In genomic region chr19:33771308-33772101, GRCh38 we compare ENCODE assay signal across 8 cellular contexts. TPM values are rescaled to one million over a fixed set of nuclear protein-coding genes. Genes with fewer than 3 reads are reported as not detected.
DNase-seq lines count a peak whose midpoint lies in the region; ATAC-seq and TF ChIP-seq lines count a peak whose summit lies in the region.

No MANE protein-coding gene starts in this region.

- in situ Hi-C loops in G401 (cut with HindIII; ENCODE audit: low sequenced_read_pairs): no loop called here

- H3K4me1 ChIP-seq in thoracic aorta (ENCODE audit: control insufficient read depth in 1 of 2, low read depth in 2 of 2): no peaks in the 10 kb centered on the region

- no peaks in the 10 kb centered on the region for H3K9me2 ChIP-seq in neural cell (ENCODE audit: insufficient read depth, low read length)

- TF ChIP-seq EP300 in neural cell (conservative IDR thresholded peaks at IDR 0.05; ENCODE audit: poor library complexity, severe bottlenecking): no peak

- H3K36me3 ChIP-seq in neural cell (ENCODE audit: insufficient read depth, low read length) (no peaks in the 10 kb centered on the region), thoracic aorta (no peaks in the 10 kb centered on the region)

- H3K9me3 ChIP-seq in neural cell (ENCODE audit: low read length) (no peaks in the 10 kb centered on the region), thoracic aorta (no peaks in the 10 kb centered on the region)

- H3K27ac ChIP-seq in neural cell (ENCODE audit: low read length): no peak overlapping the region
- H3K27ac ChIP-seq in thoracic aorta: no peak overlapping the region

- no peaks in the 10 kb centered on the region for H3K36me3 Mint-ChIP-seq in activated T-cell treated with anti-CD3 and anti-CD28 coated beads, Interleukin-2, amount 50 U/mL, for 4 hours (ENCODE audit: insufficient read depth)

- H3K9me3 Mint-ChIP-seq in activated T-cell treated with anti-CD3 and anti-CD28 coated beads, Interleukin-2, amount 50 U/mL, for 4 hours: no peaks in the 10 kb centered on the region

- no peaks in the 10 kb centered on the region for H3K79me2 ChIP-seq in neural cell (replicated peaks; ENCODE audit: insufficient read depth, low read length)

- no peak overlapping the region for H3K4me3 ChIP-seq in neural cell (ENCODE audit: low read length)
- H3K4me3 ChIP-seq in thoracic aorta: no peak overlapping the region

- no peak overlapping the region for H3K9ac ChIP-seq in neural cell (ENCODE audit: low read length)

- peak; percentile 70 to 71 for ATAC-seq in activated T-cell treated with anti-CD3 and anti-CD28 coated beads, Interleukin-2, amount 50 U/mL, for 4 hours
- ATAC-seq in thoracic aorta (ENCODE audit: insufficient number of reproducible peaks, low FRiP score, low read depth) (no peak), GM19397 (IDR thresholded peaks at IDR 0.05; ENCODE audit: unreplicated experiment) (no peak)

- H3K4me1 Mint-ChIP-seq in activated T-cell treated with anti-CD3 and anti-CD28 coated beads, Interleukin-2, amount 50 U/mL, for 4 hours (ENCODE audit: low read depth): no peaks in the 10 kb centered on the region

- no peaks in the 10 kb centered on the region for H3F3A ChIP-seq in neural cell (ENCODE audit: insufficient read depth, low read length, poor library complexity, severe bottlenecking)

- TF ChIP-seq CTCF in neural cell (IDR thresholded peaks at IDR 0.05; ENCODE audit: poor library complexity, severe bottlenecking) (peak; percentile 98), thoracic aorta (IDR thresholded peaks at IDR 0.05) (peak; percentile 69)

- H2AFZ ChIP-seq in neural cell (ENCODE audit: low read depth, low read length): no peak overlapping the region

- no peak overlapping the region for H3K4me3 Mint-ChIP-seq in activated T-cell treated with anti-CD3 and anti-CD28 coated beads, Interleukin-2, amount 50 U/mL, for 4 hours

- peak; percentile 80 for DNase-seq in G401 (ENCODE audit: low spot score)
- DNase-seq in KG1 (lab: John Stamatoyannopoulos, UW): peak; percentile 53
- peak; percentile 49 for DNase-seq in OCI-M2 (lab: John Stamatoyannopoulos, UW; ENCODE audit: unreplicated experiment)
- peak; percentile 56 for DNase-seq in activated T-cell treated with anti-CD3 and anti-CD28 coated beads, Interleukin-2, amount 50 U/mL, for 4 hours
- peak; percentile 43 for DNase-seq in fibroblast of gingiva (ENCODE audit: low read depth)
- no peak for DNase-seq in thoracic aorta (ENCODE audit: low spot score)

- H3K4me2 ChIP-seq in neural cell (ENCODE audit: low read length): no peak overlapping the region

- no peaks in the 10 kb centered on the region for H4K20me1 ChIP-seq in neural cell (ENCODE audit: insufficient read depth)

- H3K27me3 Mint-ChIP-seq in activated T-cell treated with anti-CD3 and anti-CD28 coated beads, Interleukin-2, amount 50 U/mL, for 4 hours (ENCODE audit: low read depth): peaks cover 18% of the 10 kb centered on the region

- TF ChIP-seq RAD21 in neural cell (conservative IDR thresholded peaks at IDR 0.05): peak; percentile 99

- H3K27me3 ChIP-seq in neural cell (ENCODE audit: insufficient read depth, low read depth, low read length) (no peaks in the 10 kb centered on the region), thoracic aorta (replicated peaks; ENCODE audit: insufficient read depth) (no peaks in the 10 kb centered on the region)

TF ChIP-seq in neural cell, 6 proteins besides CTCF, POLR2A, EP300 and RAD21:
- TF ChIP-seq REST (IDR thresholded peaks at IDR 0.05; ENCODE audit: borderline replicate concordance) (no peak), POLR2AphosphoS5 (IDR thresholded peaks at IDR 0.05) (no peak), SMC3 (conservative IDR thresholded peaks at IDR 0.05; ENCODE audit: poor library complexity) (peak; percentile 99)

RNA-seq across cellular contexts. Expression of gene KCTD15, which starts 25.2 kb away (rescaled TPM):
- total RNA-seq in G401 (2014; rRNA removed; shearing (Covaris generic)): 61.4 and 98.4 TPM in 2 replicates
- total RNA-seq in activated T-cell treated with anti-CD3 and anti-CD28 coated beads, Interleukin-2, amount 50 U/mL, for 4 hours: 10 to 100 TPM in 2 of 3 donors, 1 to 10 TPM in 1; 8.0 to 19.8 (median 11.8) TPM
- polyA plus RNA-seq in neural cell: 67.9 and 93.6 TPM in 2 replicates
- 64.8 and 80.3 TPM in 2 replicates for polyA minus RNA-seq in neural cell
- 10 to 100 TPM; 57.5 to 72.2 TPM for total RNA-seq in thoracic aorta

Comparison
In these comparisons a context has a peak if more than half of its experiments do, and no peak if none do; other contexts are left out.
1. ATAC-seq: peak in activated T-cell treated with anti-CD3 and anti-CD28 coated beads, Interleukin-2, amount 50 U/mL, for 4 hours (2 of 2); none in thoracic aorta (single experiment) and GM19397 (single experiment).